Comparison of ENCODE assay signal across 8 cellular contexts in genomic region chrX:19912-20571, GRCh38.
DNase-seq lines count a peak whose midpoint lies in the region; ATAC-seq lines count a peak whose summit lies in the region.

No MANE protein-coding gene starts in this region.

- no peaks in the 10 kb centered on the region for H3K36me3 ChIP-seq in CD4-positive, CD25-positive, alpha-beta regulatory T cell (ENCODE audit: control insufficient read depth, insufficient read depth, low read length)

- H3K27me3 Mint-ChIP-seq in CD4-positive, CD25-positive, alpha-beta regulatory T cell = no peaks in the 10 kb centered on the region
- H3K27me3 Mint-ChIP-seq in activated naive CD8-positive, alpha-beta T cell treated with anti-CD3 and anti-CD28 coated beads, Interleukin-2, amount 10 ng/mL, durations not matched to agents 7 days and 5 days = no peaks in the 10 kb centered on the region
- no peaks in the 10 kb centered on the region for H3K27me3 Mint-ChIP-seq in naive B cell

- H3K9me3 Mint-ChIP-seq in CD4-positive, CD25-positive, alpha-beta regulatory T cell = peaks cover 0 to 4% (median 0%) of the 10 kb centered on the region in 7 donors
- no peaks in the 10 kb centered on the region for H3K9me3 Mint-ChIP-seq in activated naive CD8-positive, alpha-beta T cell treated with anti-CD3 and anti-CD28 coated beads, Interleukin-2, amount 10 ng/mL, durations not matched to agents 7 days and 5 days
- no peaks in the 10 kb centered on the region for H3K9me3 Mint-ChIP-seq in naive B cell

- no peaks in the 10 kb centered on the region for H3K36me3 Mint-ChIP-seq in CD4-positive, CD25-positive, alpha-beta regulatory T cell
- H3K36me3 Mint-ChIP-seq in activated naive CD8-positive, alpha-beta T cell treated with anti-CD3 and anti-CD28 coated beads, Interleukin-2, amount 10 ng/mL, durations not matched to agents 7 days and 5 days = no peaks in the 10 kb centered on the region
- no peaks in the 10 kb centered on the region for H3K36me3 Mint-ChIP-seq in naive B cell

- no peak overlapping the region for H3K27ac ChIP-seq in CD4-positive, CD25-positive, alpha-beta regulatory T cell (ENCODE audit: insufficient read depth, low read length, poor library complexity, severe bottlenecking)

- H3K9me3 ChIP-seq in CD4-positive, CD25-positive, alpha-beta regulatory T cell (ENCODE audit: control insufficient read depth in 2 of 2, low read length in 2 of 2) = no peaks in the 10 kb centered on the region

- POLR2A ChIA-PET in activated naive CD8-positive, alpha-beta T cell treated with anti-CD3 and anti-CD28 coated beads, Interleukin-2, amount 10 ng/mL, durations not matched to agents 7 days and 5 days (lab: Charles Lee) = no interaction called here

- H3K27ac Mint-ChIP-seq in CD4-positive, CD25-positive, alpha-beta regulatory T cell = peak overlapping the region in 1 of 3 donors; percentile 86
- H3K27ac Mint-ChIP-seq in activated naive CD8-positive, alpha-beta T cell treated with anti-CD3 and anti-CD28 coated beads, Interleukin-2, amount 10 ng/mL, durations not matched to agents 7 days and 5 days = peak overlapping the region; percentile 61
- H3K27ac Mint-ChIP-seq in naive B cell = peak overlapping the region in 3 of 6 donors; percentile 80 to 91 (median 89)

- H3K4me3 Mint-ChIP-seq in CD4-positive, CD25-positive, alpha-beta regulatory T cell = peak overlapping the region in 2 of 4 donors; percentile 79 to 92
- H3K4me3 Mint-ChIP-seq in activated naive CD8-positive, alpha-beta T cell treated with anti-CD3 and anti-CD28 coated beads, Interleukin-2, amount 10 ng/mL, durations not matched to agents 7 days and 5 days = no peak overlapping the region
- H3K4me3 Mint-ChIP-seq in naive B cell = peak overlapping the region in 5 of 8 donors; percentile 89 to 96 (median 94)

- H3K27me3 ChIP-seq in CD4-positive, CD25-positive, alpha-beta regulatory T cell (ENCODE audit: control insufficient read depth, insufficient read depth, low read length) = no peaks in the 10 kb centered on the region

- H3K4me3 ChIP-seq in CD4-positive, CD25-positive, alpha-beta regulatory T cell (ENCODE audit: low read depth, low read length) = no peak overlapping the region

- DNase-seq in CD4-positive, CD25-positive, alpha-beta regulatory T cell = peak; percentile 0 to 12 (median 9)
- DNase-seq in activated naive CD8-positive, alpha-beta T cell treated with anti-CD3 and anti-CD28 coated beads, Interleukin-2, amount 10 ng/mL, durations not matched to agents 7 days and 5 days = no peak
- DNase-seq in naive B cell (peak; percentile 25), D341Med (ENCODE audit: low spot score) (no peak), GF-D8 (lab: John Stamatoyannopoulos, UW) (no peak)
- DNase-seq in activated effector memory CD4-positive, alpha-beta T cell treated with anti-CD3 and anti-CD28 coated beads, Interleukin-2, amount 50 U/mL, for 16 hours = no peak

- ATAC-seq in CD4-positive, CD25-positive, alpha-beta regulatory T cell (ENCODE audit: low read depth in 2 of 2) = no peak
- ATAC-seq in HG02840 (IDR thresholded peaks at IDR 0.05; ENCODE audit: low FRiP score, unreplicated experiment) (peak; percentile 20), naive B cell (ENCODE audit: low read depth in 2 of 2) (peak in 1 of 2 donors; percentile 7), HG03097 (IDR thresholded peaks at IDR 0.05; ENCODE audit: low FRiP score, unreplicated experiment) (no peak)
- no peak for ATAC-seq in activated naive CD8-positive, alpha-beta T cell treated with anti-CD3 and anti-CD28 coated beads, Interleukin-2, amount 10 ng/mL, durations not matched to agents 7 days and 5 days (ENCODE audit: low read depth)

- H3K4me1 ChIP-seq in CD4-positive, CD25-positive, alpha-beta regulatory T cell (ENCODE audit: control insufficient read depth, insufficient read depth, low read length, poor library complexity, severe bottlenecking) = no peaks in the 10 kb centered on the region

- no peaks in the 10 kb centered on the region for H3K4me1 Mint-ChIP-seq in CD4-positive, CD25-positive, alpha-beta regulatory T cell
- no peaks in the 10 kb centered on the region for H3K4me1 Mint-ChIP-seq in activated naive CD8-positive, alpha-beta T cell treated with anti-CD3 and anti-CD28 coated beads, Interleukin-2, amount 10 ng/mL, durations not matched to agents 7 days and 5 days
- peaks cover 0 to 7% (median 4%) of the 10 kb centered on the region in 3 donors for H3K4me1 Mint-ChIP-seq in naive B cell

Comparison
In these comparisons a context has a peak if more than half of its experiments do, and no peak if none do; other contexts are left out.
1. DNase-seq: peak in CD4-positive, CD25-positive, alpha-beta regulatory T cell (3 of 3) and naive B cell (single experiment); none in activated naive CD8-positive, alpha-beta T cell treated with anti-CD3 and anti-CD28 coated beads, Interleukin-2, amount 10 ng/mL, durations not matched to agents 7 days and 5 days (single experiment), activated effector memory CD4-positive, alpha-beta T cell treated with anti-CD3 and anti-CD28 coated beads, Interleukin-2, amount 50 U/mL, for 16 hours (single experiment), D341Med (single experiment) and GF-D8 (single experiment).